Comparison of ENCODE assay signal across 8 cellular contexts in the genomic region with DNA sequence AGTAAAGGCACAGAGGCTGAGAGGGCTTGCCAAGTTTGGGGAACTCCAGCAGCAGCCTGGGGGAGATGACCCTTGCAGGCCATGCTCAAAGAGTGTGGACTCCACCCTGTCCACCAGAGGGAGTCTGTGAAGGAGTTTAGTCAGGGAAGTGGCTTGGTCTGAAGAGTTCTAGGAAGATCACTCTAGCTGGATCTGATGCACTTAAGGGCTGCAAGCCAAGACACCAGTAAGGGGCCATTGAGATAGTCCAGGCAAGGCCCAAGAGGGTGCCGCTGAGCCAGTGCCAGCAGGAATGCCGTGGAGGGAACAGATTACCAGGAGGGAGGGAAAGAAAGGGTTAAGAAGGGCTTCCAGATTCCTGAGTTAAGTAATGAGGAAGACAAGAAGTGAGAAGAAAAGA.
DNase-seq lines count a peak whose midpoint lies in the region; ATAC-seq and TF ChIP-seq lines count a peak whose summit lies in the region.

No MANE protein-coding gene starts in this region.

- H3K4me1 Mint-ChIP-seq in CD14-positive monocyte = peaks cover 2% of the 10 kb centered on the region
- no peaks in the 10 kb centered on the region for H3K4me1 Mint-ChIP-seq in progenitor cell of endocrine pancreas (ENCODE audit: low read depth)

- TF ChIP-seq CTCF in CD14-positive monocyte (IDR thresholded peaks at IDR 0.05) (peak; percentile 78), progenitor cell of endocrine pancreas (IDR thresholded peaks at IDR 0.05; ENCODE audit: unreplicated experiment) (peak; percentile 69)

- H3K27me3 Mint-ChIP-seq in CD14-positive monocyte (ENCODE audit: low read depth in 3 of 3) = no peaks in the 10 kb centered on the region
- no peaks in the 10 kb centered on the region for H3K27me3 Mint-ChIP-seq in progenitor cell of endocrine pancreas

- intact Hi-C loops in CD14-positive monocyte (cut with micrococcal nuclease) = no loop called here

- TF ChIP-seq POLR2A in GM18505 (IDR thresholded peaks at IDR 0.05; ENCODE audit: borderline replicate concordance, extremely low read depth, insufficient read depth, insufficient read length) = no peak

- no peaks in the 10 kb centered on the region for H3K9me3 Mint-ChIP-seq in CD14-positive monocyte
- H3K9me3 Mint-ChIP-seq in progenitor cell of endocrine pancreas (ENCODE audit: low read depth) = no peaks in the 10 kb centered on the region

- H3K36me3 Mint-ChIP-seq in CD14-positive monocyte = peaks cover 65 to 90% of the 10 kb centered on the region in 2 donors
- H3K36me3 Mint-ChIP-seq in progenitor cell of endocrine pancreas (ENCODE audit: insufficient read depth) = peaks cover 1% of the 10 kb centered on the region

- H3K27ac Mint-ChIP-seq in CD14-positive monocyte (peak overlapping the region in 4 of 7 donors; percentile 37 to 75 (median 64)), progenitor cell of endocrine pancreas (no peak overlapping the region)

- DNase-seq in CD14-positive monocyte (ENCODE audit: low spot score) (no peak), NCI-H524 (lab: John Stamatoyannopoulos, UW) (peak; percentile 57 to 75), globus pallidus (ENCODE audit: low spot score) (peak; percentile 23), progenitor cell of endocrine pancreas (ENCODE audit: low spot score, unreplicated experiment) (peak; percentile 38)
- DNase-seq in activated CD8-positive, alpha-beta memory T cell treated with anti-CD3 and anti-CD28 coated beads, Interleukin-2, amount 50 U/mL, for 48 hours = peak; percentile 57

- H3K4me3 Mint-ChIP-seq in CD14-positive monocyte (peak overlapping the region in 1 of 2 donors; percentile 19), progenitor cell of endocrine pancreas (ENCODE audit: low read depth) (no peak overlapping the region)

- ATAC-seq in GM18505 (IDR thresholded peaks at IDR 0.05; ENCODE audit: unreplicated experiment) = peak; percentile 82
- ATAC-seq in HG02852 (IDR thresholded peaks at IDR 0.05; ENCODE audit: unreplicated experiment) = peak; percentile 80
- ATAC-seq in HG03139 (IDR thresholded peaks at IDR 0.05; ENCODE audit: unreplicated experiment) = no peak
